ENCODE assay signal across 8 cellular contexts in genomic region chr4:82799006-82799881, GRCh38. TPM values are rescaled to one million over a fixed set of nuclear protein-coding genes. Genes with fewer than 3 reads are reported as not detected.
A peak's percentile ranks its signal among the peaks of the same experiment; 100 is the strongest.
DNase-seq lines count a peak whose midpoint lies in the region; ATAC-seq, FAIRE-seq and TF ChIP-seq lines count a peak whose summit lies in the region.

No MANE protein-coding gene starts in this region.

- no peak for ATAC-seq in HG03432 (IDR thresholded peaks at IDR 0.05; ENCODE audit: unreplicated experiment)

- H3K4me3 Mint-ChIP-seq in IgD-negative memory B cell: peak overlapping the region; percentile 67 to 93 (median 83)

- peaks cover 2 to 8% of the 10 kb centered on the region in 2 donors for H3K4me1 ChIP-seq in kidney (ENCODE audit: control insufficient read depth in 1 of 2, insufficient read depth in 1 of 2, low read depth in 1 of 2, low read length in 2 of 2)

- H3K27ac ChIP-seq in angular gyrus (ENCODE audit: low read depth, low read length) (peak overlapping the region; percentile 61), kidney (ENCODE audit: low read depth in 2 of 2, low read length in 2 of 2) (no peak overlapping the region), substantia nigra (ENCODE audit: low read depth, low read length, poor library complexity, severe bottlenecking) (peak overlapping the region; percentile 81)

- H3K4me1 Mint-ChIP-seq in IgD-negative memory B cell: peaks cover 9 to 19% (median 12%) of the 10 kb centered on the region in 3 donors

- peaks cover 34% of the 10 kb centered on the region for H3K27me3 Mint-ChIP-seq in IgD-negative memory B cell

- DNase-seq in GM12865 (ENCODE audit: low read depth): peak; percentile 32
- no peak for DNase-seq in kidney
- peak in 6 of 49 donors; percentile 20 to 76 (median 58) for DNase-seq in substantia nigra (lab: John Stamatoyannopoulos, UW)
- no peak for DNase-seq in GM19240 (ENCODE audit: insufficient read length, low spot score)
- DNase-seq in erythroblast (lab: John Stamatoyannopoulos, UW): no peak

- no peak for TF ChIP-seq POLR2A in erythroblast (IDR thresholded peaks at IDR 0.05; ENCODE audit: low read length)

- no peaks in the 10 kb centered on the region for H3K9me3 Mint-ChIP-seq in IgD-negative memory B cell

- H3K9ac ChIP-seq in kidney (ENCODE audit: low read length in 2 of 2): peak overlapping the region in 1 of 2 donors; percentile 60

- TF ChIP-seq CTCF in GM12865 (IDR thresholded peaks at IDR 0.05; ENCODE audit: insufficient read depth, low read depth, low read length, missing control alignments) (no peak), kidney (IDR thresholded peaks at IDR 0.05; ENCODE audit: borderline replicate concordance, extremely low read depth, insufficient read depth) (no peak)

- no peaks in the 10 kb centered on the region for H3K36me3 Mint-ChIP-seq in IgD-negative memory B cell

- H3K9me3 ChIP-seq in kidney (ENCODE audit: control insufficient read depth in 1 of 2, low read length in 2 of 2): no peaks in the 10 kb centered on the region

- H3K4me3 ChIP-seq in GM12865 (ENCODE audit: low read depth, low read length) (peak overlapping the region; percentile 76), kidney (ENCODE audit: low read length in 2 of 2) (peak overlapping the region; percentile 57 to 61)

- H3K27ac Mint-ChIP-seq in IgD-negative memory B cell: no peak overlapping the region

- FAIRE-seq in kidney (lab: Jason Lieb, UNC): no peak

- intact Hi-C loops in kidney (cut with DNase I): no loop called here

- H3K36me3 ChIP-seq in kidney (ENCODE audit: control insufficient read depth in 1 of 2, insufficient read depth in 2 of 2, low read length in 2 of 2): no peaks in the 10 kb centered on the region

RNA-seq across cellular contexts. Expression of gene SCD5, which starts 0.6 kb away (rescaled TPM):
- not detected for polyA plus RNA-seq in IgD-negative memory B cell
- 41.2 TPM for total RNA-seq in kidney
- 55.7 TPM for polyA plus RNA-seq in kidney (ENCODE audit: insufficient read depth, low read depth, low replicate concordance)

Comparison
In these comparisons a context has a peak if more than half of its experiments do, and no peak if none do; other contexts are left out.
1. H3K27ac ChIP-seq: peak in angular gyrus (single experiment) and substantia nigra (single experiment); none in kidney (0 of 2).
2. RNA of gene SCD5, which starts 0.6 kb away (polyA plus RNA-seq): 55.7 TPM in kidney (single experiment); not detected in IgD-negative memory B cell (single experiment); every median in the first group is over 10 times any median in the second.